Comparison of ENCODE assay signal across 17 cellular contexts in the genomic region with DNA sequence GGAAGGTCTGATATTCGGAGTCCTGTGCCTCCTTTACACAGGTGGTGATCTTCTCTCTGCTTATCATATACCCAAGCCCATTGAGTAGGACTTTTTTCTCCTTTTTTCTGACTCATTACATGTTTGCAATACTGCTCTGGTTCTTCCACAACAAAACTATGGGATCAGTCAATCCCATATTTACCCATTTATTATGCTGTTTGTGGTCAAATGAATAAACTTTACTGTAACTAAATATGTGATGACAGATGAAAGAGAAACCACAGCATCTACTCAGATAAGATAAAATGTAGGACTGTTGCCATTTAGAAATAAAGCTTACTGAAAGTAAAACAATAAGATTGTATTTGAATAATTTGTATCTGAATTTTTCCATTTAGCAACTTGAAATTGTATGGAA.
"Had no signal": no experiment of that assay in that cellular context is flagged by ENCODE, and none has a peak within 500 bp of the region (broad histone marks: within the 10 kb centered on the region; RNA-seq: fewer than 3 reads in every experiment).

No MANE protein-coding gene starts in this region.

- H3K27ac ChIP-seq: foreskin keratinocyte, left ventricle myocardium inferior, skin epidermis had no signal

- H3K36me3 ChIP-seq: left ventricle myocardium inferior had no signal

- DNase-seq: effector memory CD4-positive, alpha-beta T cell; foreskin keratinocyte; immature natural killer cell; kidney; left cardiac atrium; left ventricle myocardium inferior; mesendoderm; naive thymus-derived CD4-positive, alpha-beta T cell; nephron progenitor cell; posterior cingulate gyrus; stimulated activated CD4-positive, alpha-beta T cell treated with anti-CD3 and anti-CD28 coated beads, Interleukin-12 subunit alpha, Interleukin-12 subunit beta, amount 100 ng/mL, for 4 hours; stimulated activated naive CD4-positive, alpha-beta T cell treated with Interleukin-2 at 50 U/mL for 16 hours; trophoblast cell had no signal

- H3K4me1 ChIP-seq: foreskin keratinocyte, left ventricle myocardium inferior had no signal

- H3K9me3 ChIP-seq: left ventricle myocardium inferior had no signal

- H3K27me3 ChIP-seq: foreskin keratinocyte had no signal

- H3K4me3 ChIP-seq: left ventricle myocardium inferior, lung, skin epidermis had no signal

- ATAC-seq: esophagus mucosa; foreskin keratinocyte; left cardiac atrium; naive thymus-derived CD4-positive, alpha-beta T cell; sciatic nerve had no signal
